In the genomic region with DNA sequence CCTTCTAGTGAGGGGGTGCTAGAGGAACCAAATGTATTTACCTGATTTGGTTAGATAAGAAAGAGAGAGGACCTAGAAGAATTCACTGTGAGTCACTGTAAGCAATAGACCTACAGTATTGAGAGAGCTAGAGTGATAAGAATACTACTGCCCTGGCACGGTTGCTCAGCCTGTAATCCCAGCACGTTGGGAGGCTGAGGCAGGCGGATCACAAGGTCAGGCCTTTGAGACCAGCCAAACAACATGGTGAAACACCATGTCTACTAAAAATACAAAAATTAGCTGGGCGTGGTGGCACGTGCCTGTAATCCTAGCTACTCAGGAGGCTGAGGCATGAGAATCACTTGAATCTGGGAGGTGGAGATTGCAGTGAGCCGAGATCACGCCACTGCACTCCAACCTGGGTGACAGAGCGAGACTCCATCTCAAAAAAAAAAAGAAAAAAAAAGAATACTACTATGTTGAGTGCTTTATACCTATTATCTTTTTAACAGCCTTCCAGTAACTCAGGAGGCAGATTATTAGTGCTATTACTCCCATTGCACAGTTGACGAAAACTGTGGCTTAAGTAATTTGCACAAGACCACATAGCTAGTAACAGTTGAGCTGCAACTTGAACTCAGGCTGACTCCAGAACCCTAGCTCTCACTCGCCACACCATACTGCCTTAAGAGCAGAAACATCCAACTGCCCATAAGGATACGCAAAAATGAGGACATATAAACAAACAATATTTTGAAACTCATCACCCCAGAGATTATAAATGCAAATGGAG, we compare ENCODE assay signal across 7 cellular contexts.
DNase-seq lines count a peak whose midpoint lies in the region; ATAC-seq, FAIRE-seq and TF ChIP-seq lines count a peak whose summit lies in the region.
"Not testable (repeated sequence)": the region's sequence is repeated elsewhere in the genome, so short reads cannot be mapped to it uniquely, and the experiment has no call there.

No MANE protein-coding gene starts in this region.

- not testable (repeated sequence) for H3K36me3 ChIP-seq in mesendoderm (ENCODE audit: control insufficient read depth, insufficient read depth, low read length)

- H2BK5ac ChIP-seq in mesendoderm (ENCODE audit: low read length): not testable (repeated sequence)

- DNase-seq in OCI-M1 (lab: John Stamatoyannopoulos, UW) (peak; percentile 21), erythroblast (lab: John Stamatoyannopoulos, UW) (peak; percentile 10 to 14), mesendoderm (peak; percentile 37)

- H3K9me3 Mint-ChIP-seq in activated naive CD4-positive, alpha-beta T cell treated with anti-CD3 and anti-CD28 coated beads, Interleukin-2, amount 50 U/mL, for 24 hours: not testable (repeated sequence)

- peaks cover 26% of the 10 kb centered on the region for H3K36me3 Mint-ChIP-seq in activated naive CD4-positive, alpha-beta T cell treated with anti-CD3 and anti-CD28 coated beads, Interleukin-2, amount 50 U/mL, for 24 hours

- not testable (repeated sequence) for H3K56ac ChIP-seq in mesendoderm (ENCODE audit: low read length)

- H3K27me3 Mint-ChIP-seq in activated naive CD4-positive, alpha-beta T cell treated with anti-CD3 and anti-CD28 coated beads, Interleukin-2, amount 50 U/mL, for 24 hours: not testable (repeated sequence)

- WGBS in mesendoderm (ENCODE audit: extremely low coverage, insufficient coverage, low lambda C conversion rate): no CpG with 5 or more reads among the region's 11 CpGs

- H3K27ac Mint-ChIP-seq in activated naive CD4-positive, alpha-beta T cell treated with anti-CD3 and anti-CD28 coated beads, Interleukin-2, amount 50 U/mL, for 24 hours: peak overlapping the region; percentile 46

- H4K5ac ChIP-seq in mesendoderm (ENCODE audit: low read length): not testable (repeated sequence)

- H3K23ac ChIP-seq in mesendoderm (ENCODE audit: low read length): not testable (repeated sequence)

- H3K4me3 Mint-ChIP-seq in activated naive CD4-positive, alpha-beta T cell treated with anti-CD3 and anti-CD28 coated beads, Interleukin-2, amount 50 U/mL, for 24 hours: not testable (repeated sequence)

- H3K4me3 ChIP-seq in mesendoderm (ENCODE audit: low read length): not testable (repeated sequence)

- TF ChIP-seq POLR2A in erythroblast (IDR thresholded peaks at IDR 0.05; ENCODE audit: low read length): not testable (repeated sequence)

- not testable (repeated sequence) for H3K4me1 ChIP-seq in mesendoderm (ENCODE audit: control insufficient read depth, low read depth, low read length)

- not testable (repeated sequence) for H2BK15ac ChIP-seq in mesendoderm (replicated peaks; ENCODE audit: low read depth)

- not testable (repeated sequence) for H3K9ac ChIP-seq in mesendoderm (ENCODE audit: low read length)

- not testable (repeated sequence) for H3K4ac ChIP-seq in mesendoderm (ENCODE audit: low read depth, low read length)

- H2BK120ac ChIP-seq in mesendoderm (ENCODE audit: low read depth, low read length): not testable (repeated sequence)

- ATAC-seq in HG02588 (IDR thresholded peaks at IDR 0.05; ENCODE audit: unreplicated experiment) (peak; percentile 54), HG03442 (IDR thresholded peaks at IDR 0.05; ENCODE audit: unreplicated experiment) (peak; percentile 50)

- H2AK5ac ChIP-seq in mesendoderm (ENCODE audit: low read length): not testable (repeated sequence)

- not testable (repeated sequence) for H4K8ac ChIP-seq in mesendoderm (ENCODE audit: low read depth, low read length)

- H3K18ac ChIP-seq in mesendoderm (ENCODE audit: low read length): not testable (repeated sequence)

- FAIRE-seq in G401.6 (lab: Jason Lieb, UNC): peak; percentile 58

- H3K4me2 ChIP-seq in mesendoderm (ENCODE audit: low read length): not testable (repeated sequence)

- H3K4me1 Mint-ChIP-seq in activated naive CD4-positive, alpha-beta T cell treated with anti-CD3 and anti-CD28 coated beads, Interleukin-2, amount 50 U/mL, for 24 hours: peaks cover 77% of the 10 kb centered on the region

- not testable (repeated sequence) for H3K27me3 ChIP-seq in mesendoderm (ENCODE audit: insufficient read depth, low read length, poor library complexity)

- not testable (repeated sequence) for H3K27ac ChIP-seq in mesendoderm (ENCODE audit: low read depth, low read length)

- H3K79me1 ChIP-seq in mesendoderm (ENCODE audit: low read length): not testable (repeated sequence)

- H3K79me2 ChIP-seq in mesendoderm (ENCODE audit: control insufficient read depth, insufficient read depth, low read length): not testable (repeated sequence)
